Comparison of ENCODE assay signal across 27 cellular contexts in genomic region chr2:47616506-47616905, GRCh38. TPM values are rescaled to one million over a fixed set of nuclear protein-coding genes. Genes with fewer than 3 reads are reported as not detected.
"Had no signal": no experiment of that assay in that cellular context is flagged by ENCODE, and none has a peak within 500 bp of the region (broad histone marks: within the 10 kb centered on the region; RNA-seq: fewer than 3 reads in every experiment).

No MANE protein-coding gene starts in this region.

- H3K27me3 Mint-ChIP-seq: activated CD4-positive, alpha-beta T cell treated with anti-CD3 and anti-CD28 coated beads, Interleukin-2, amount 10 ng/mL, durations not matched to agents 24 days and 14 days; activated naive CD4-positive, alpha-beta T cell treated with anti-CD3 and anti-CD28 coated beads, Interleukin-2, amount 50 U/mL, for 24 hours; activated T-cell treated with anti-CD3 and anti-CD28 coated beads, Interleukin-2, amount 50 U/mL, for 24 hours; central memory CD8-positive, alpha-beta T cell had no signal

- H3K9ac ChIP-seq: SK-N-SH had no signal

- H3K27ac Mint-ChIP-seq: activated CD4-positive, alpha-beta T cell treated with anti-CD3 and anti-CD28 coated beads, Interleukin-2, amount 10 ng/mL, durations not matched to agents 24 days and 14 days; activated CD8-positive, alpha-beta memory T cell treated with anti-CD3 and anti-CD28 coated beads, Interleukin-2, amount 10 ng/mL, durations not matched to agents 7 days and 5 days; activated naive CD4-positive, alpha-beta T cell treated with anti-CD3 and anti-CD28 coated beads, Interleukin-2, amount 50 U/mL, for 24 hours; activated T-cell treated with anti-CD3 and anti-CD28 coated beads, Interleukin-2, amount 50 U/mL, for 24 hours; activated T-helper 1 cell treated with anti-CD3 and anti-CD28 coated beads, Interleukin-12 subunit alpha, Interleukin-12 subunit beta, Interleukin-2, Interleukin-4 antibody, amounts not matched to agents 30 ng/mL and 10 ng/mL and 1 ng/mL, durations not matched to agents 14 hours and 24 hours and 36 hours had no signal

- H3K4me1 ChIP-seq: breast epithelium, SJCRH30 had no signal

- H3K4me3 Mint-ChIP-seq: activated CD4-positive, alpha-beta T cell treated with anti-CD3 and anti-CD28 coated beads, Interleukin-2, amount 10 ng/mL, durations not matched to agents 24 days and 14 days; activated CD8-positive, alpha-beta memory T cell treated with anti-CD3 and anti-CD28 coated beads, Interleukin-2, amount 10 ng/mL, durations not matched to agents 7 days and 5 days; activated naive CD4-positive, alpha-beta T cell treated with anti-CD3 and anti-CD28 coated beads, Interleukin-2, amount 50 U/mL, for 24 hours; activated T-cell treated with anti-CD3 and anti-CD28 coated beads, Interleukin-2, amount 50 U/mL, for 24 hours; activated T-helper 1 cell treated with anti-CD3 and anti-CD28 coated beads, Interleukin-12 subunit alpha, Interleukin-12 subunit beta, Interleukin-2, Interleukin-4 antibody, amounts not matched to agents 30 ng/mL and 10 ng/mL and 1 ng/mL, durations not matched to agents 14 hours and 24 hours and 36 hours; central memory CD8-positive, alpha-beta T cell had no signal

- H3K4me1 Mint-ChIP-seq: activated CD4-positive, alpha-beta T cell treated with anti-CD3 and anti-CD28 coated beads, Interleukin-2, amount 10 ng/mL, durations not matched to agents 24 days and 14 days; activated CD8-positive, alpha-beta memory T cell treated with anti-CD3 and anti-CD28 coated beads, Interleukin-2, amount 10 ng/mL, durations not matched to agents 7 days and 5 days; activated naive CD4-positive, alpha-beta T cell treated with anti-CD3 and anti-CD28 coated beads, Interleukin-2, amount 50 U/mL, for 24 hours; central memory CD8-positive, alpha-beta T cell had no signal

- H3K9me3 ChIP-seq: breast epithelium, MG63, SJCRH30, SK-N-SH had no signal

- H3K27ac ChIP-seq: breast epithelium, SJCRH30 had no signal

- DNase-seq: activated CD4-positive, alpha-beta T cell treated with anti-CD3 and anti-CD28 coated beads, Interleukin-2, amount 10 ng/mL, durations not matched to agents 24 days and 14 days; activated CD4-positive, alpha-beta T cell treated with anti-CD3 and anti-CD28 coated beads, Interleukin-2, amount 50 U/mL, for 48 hours; activated CD4-positive, CD25-positive, alpha-beta regulatory T cell treated with anti-CD3 and anti-CD28 coated beads, Interleukin-2, amount 50 U/mL, for 72 hours; activated CD8-positive, alpha-beta memory T cell treated with anti-CD3 and anti-CD28 coated beads, Interleukin-2, amount 10 ng/mL, durations not matched to agents 7 days and 5 days; activated effector memory CD4-positive, alpha-beta T cell treated with Interleukin-2 at 50 U/mL for 16 hours; activated naive CD4-positive, alpha-beta T cell; activated T-cell treated with anti-CD3 and anti-CD28 coated beads, Interleukin-2, amount 50 U/mL, for 24 hours; aorta; MG63; MV-4-11; NCI-H1092 treated with DMSO at 0.1 percent for 48 hours; NCI-H1417 treated with DMSO at 0.1 percent for 48 hours; NCI-H1694; NCI-H2029; NCI-H345; NCI-H510A; NCI-H526 treated with DMSO at 0.1 percent for 48 hours; NCI-H82; OCI-M1; Right ventricle myocardium superior; RPMI8226; SJCRH30; SK-N-SH had no signal

- H3K9me3 Mint-ChIP-seq: activated CD4-positive, alpha-beta T cell treated with anti-CD3 and anti-CD28 coated beads, Interleukin-2, amount 10 ng/mL, durations not matched to agents 24 days and 14 days; activated naive CD4-positive, alpha-beta T cell treated with anti-CD3 and anti-CD28 coated beads, Interleukin-2, amount 50 U/mL, for 24 hours; activated T-cell treated with anti-CD3 and anti-CD28 coated beads, Interleukin-2, amount 50 U/mL, for 24 hours; activated T-helper 1 cell treated with anti-CD3 and anti-CD28 coated beads, Interleukin-12 subunit alpha, Interleukin-12 subunit beta, Interleukin-2, Interleukin-4 antibody, amounts not matched to agents 30 ng/mL and 10 ng/mL and 1 ng/mL, durations not matched to agents 14 hours and 24 hours and 36 hours; central memory CD8-positive, alpha-beta T cell had no signal

- H3K36me3 ChIP-seq: breast epithelium, MG63, SJCRH30 had no signal

- H3K36me3 Mint-ChIP-seq: activated CD8-positive, alpha-beta memory T cell treated with anti-CD3 and anti-CD28 coated beads, Interleukin-2, amount 10 ng/mL, durations not matched to agents 7 days and 5 days; activated naive CD4-positive, alpha-beta T cell treated with anti-CD3 and anti-CD28 coated beads, Interleukin-2, amount 50 U/mL, for 24 hours had no signal

- H3K27me3 ChIP-seq: breast epithelium, MG63, SJCRH30 had no signal

- H3K4me3 ChIP-seq: breast epithelium, MG63, SJCRH30 had no signal

RNA-seq across cellular contexts. Expression of gene KCNK12, which starts 45.7 kb away (rescaled TPM):
- total RNA-seq: breast epithelium had no signal
- polyA plus RNA-seq: aorta, SK-N-SH had no signal
